In the genomic region with DNA sequence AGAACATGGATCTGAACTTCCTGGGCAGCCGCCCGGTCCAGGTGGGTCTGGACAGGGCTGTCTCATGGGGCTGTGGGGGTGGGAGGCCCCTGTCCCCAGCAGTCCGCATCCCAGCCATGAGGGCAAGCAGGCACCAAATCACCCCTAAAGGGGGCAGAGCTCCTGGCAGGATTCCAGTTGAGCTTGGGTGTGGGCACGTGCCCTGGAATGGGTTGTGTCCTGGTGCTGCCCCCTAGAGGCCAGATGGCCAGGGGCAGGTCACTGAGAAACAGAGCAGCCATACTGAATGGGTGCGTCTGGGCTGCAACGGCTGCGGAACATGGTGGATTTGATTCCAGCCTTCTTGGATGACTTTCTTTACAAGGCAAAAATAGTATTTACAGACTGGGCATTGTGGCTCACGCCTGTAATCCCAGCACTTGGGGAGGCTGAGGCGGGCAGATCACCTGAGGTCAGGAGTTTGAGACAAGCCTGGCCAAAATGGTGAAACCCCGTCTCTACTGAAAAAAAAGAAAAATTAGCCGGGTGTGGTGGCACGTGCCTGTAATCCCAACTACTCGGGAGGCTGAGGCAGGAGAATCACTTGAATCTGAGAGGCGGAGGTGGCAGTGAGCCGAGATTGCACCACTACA, we compare ENCODE assay signal across 8 cellular contexts. TPM values are rescaled to one million over a fixed set of nuclear protein-coding genes. Genes with fewer than 3 reads are reported as not detected.
A peak's percentile ranks its signal among the peaks of the same experiment; 100 is the strongest.
DNase-seq lines count a peak whose midpoint lies in the region; TF ChIP-seq lines count a peak whose summit lies in the region.
"Not testable (repeated sequence)": the region's sequence is repeated elsewhere in the genome, so short reads cannot be mapped to it uniquely, and the experiment has no call there.

No MANE protein-coding gene starts in this region.

- H3K27ac ChIP-seq in SJSA1 = not testable (repeated sequence)
- peak overlapping the region in 4 of 59 donors; percentile 3 to 39 (median 30) for H3K27ac ChIP-seq in dorsolateral prefrontal cortex

- intact Hi-C loops in dorsolateral prefrontal cortex (cut with DNase I) = not testable (repeated sequence)

- H3K4me3 ChIP-seq in GM12865 (ENCODE audit: low read depth, low read length); SJSA1; dorsolateral prefrontal cortex: not testable (repeated sequence)

- H3K4me1 ChIP-seq in SJSA1 (replicated peaks) = not testable (repeated sequence)

- peak; percentile 71 for DNase-seq in A172 (ENCODE audit: low spot score)
- DNase-seq in GM12865 (ENCODE audit: low read depth) = peak; percentile 74
- peak; percentile 93 for DNase-seq in NAMALWA (ENCODE audit: low spot score)
- DNase-seq in SJSA1 (ENCODE audit: low read depth in 1 of 2, low spot score in 2 of 2) = peak; percentile 38 to 81
- DNase-seq in activated CD8-positive, alpha-beta memory T cell treated with anti-CD3 and anti-CD28 coated beads, Interleukin-2, amount 50 U/mL, for 48 hours = peak; percentile 93
- not testable (repeated sequence) for DNase-seq in dorsolateral prefrontal cortex
- peak; percentile 73 for DNase-seq in kidney tubule cell (ENCODE audit: low spot score)
- DNase-seq in stimulated activated CD4-positive, alpha-beta T cell treated with anti-CD3 and anti-CD28 coated beads, Interleukin-1b, Interleukin-23, amount 100 ng/mL, for 24 hours (ENCODE audit: low read depth in 4 of 4, low spot score in 1 of 4) = peak; percentile 65 to 76 (median 66)

- H3K9me3 ChIP-seq in SJSA1 (replicated peaks) = not testable (repeated sequence)

- H3K27me3 ChIP-seq in SJSA1 (replicated peaks); dorsolateral prefrontal cortex: not testable (repeated sequence)

- H3K36me3 ChIP-seq in SJSA1 = peaks cover 65% of the 10 kb centered on the region

- peak; percentile 84 for TF ChIP-seq CTCF in GM12865 (IDR thresholded peaks at IDR 0.05; ENCODE audit: insufficient read depth, low read depth, low read length, missing control alignments)
- TF ChIP-seq CTCF in dorsolateral prefrontal cortex (IDR thresholded peaks at IDR 0.05 in 54 of 56, conservative IDR thresholded peaks at IDR 0.05 in 2 of 56; ENCODE audit: low read depth in 1 of 56, partially characterized antibody in 56 of 56) = peak; percentile 31 to 75 (median 57)

RNA-seq across cellular contexts. Expression of a gene that starts 25.9 kb away (rescaled TPM):
- total RNA-seq in A172 (2014; rRNA removed; shearing (Covaris generic)) = 28.0 and 28.2 TPM in 2 replicates
- 9.1 and 15.0 TPM in 2 replicates for total RNA-seq in SJSA1 (2014; rRNA removed; shearing (Covaris generic))
- total RNA-seq in dorsolateral prefrontal cortex = 100 to 1,000 TPM in 117 of 120 experiments, 10 to 100 TPM in 3; 92.0 to 167 (median 124) TPM

RNA-seq across cellular contexts. Expression of a gene that starts 35.9 kb away (rescaled TPM):
- 6.0 and 7.9 TPM in 2 replicates for total RNA-seq in A172 (2014; rRNA removed; shearing (Covaris generic))
- 6.1 and 9.6 TPM in 2 replicates for total RNA-seq in SJSA1 (2014; rRNA removed; shearing (Covaris generic))
- total RNA-seq in dorsolateral prefrontal cortex = 10 to 100 TPM; 31.3 to 75.7 (median 43.5) TPM

RNA-seq across cellular contexts. Expression of a gene that starts 42.8 kb away (rescaled TPM):
- total RNA-seq in A172 (2014; rRNA removed; shearing (Covaris generic)) = 52.4 and 64.6 TPM in 2 replicates
- total RNA-seq in SJSA1 (2014; rRNA removed; shearing (Covaris generic)) = 63.5 and 83.0 TPM in 2 replicates
- total RNA-seq in dorsolateral prefrontal cortex = 10 to 100 TPM; 29.9 to 65.8 (median 39.8) TPM
